Comparison of ENCODE assay signal across 17 cellular contexts in the genomic region with DNA sequence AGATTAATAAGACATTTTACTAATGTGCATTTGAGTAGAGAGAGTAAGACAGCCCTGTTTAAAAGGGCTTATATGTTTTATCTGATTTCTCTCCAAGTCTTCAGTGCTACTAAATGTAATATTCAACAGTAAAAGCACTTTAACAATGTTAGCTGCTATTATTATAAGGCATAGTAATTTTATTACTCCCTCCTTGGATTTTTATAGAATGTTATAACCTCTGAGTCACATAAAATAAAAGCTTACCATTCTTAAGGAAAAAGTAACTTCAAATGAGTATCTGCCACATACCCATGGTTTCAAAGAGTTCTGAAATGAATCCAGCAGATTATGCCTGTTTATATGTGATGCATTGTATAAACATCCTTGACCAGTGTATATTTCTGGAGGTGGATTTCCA.
"Had no signal": no experiment of that assay in that cellular context is flagged by ENCODE, and none has a peak within 500 bp of the region (broad histone marks: within the 10 kb centered on the region; RNA-seq: fewer than 3 reads in every experiment).

No MANE protein-coding gene starts in this region.

- ATAC-seq: activated T-cell treated with anti-CD3 and anti-CD28 coated beads, Interleukin-2, amount 50 U/mL, for 72 hours; left colon; naive thymus-derived CD4-positive, alpha-beta T cell; stimulated activated effector memory CD8-positive, alpha-beta T cell treated with anti-CD3 and anti-CD28 coated beads, Interleukin-12 subunit alpha, Interleukin-12 subunit beta, amount 100 ng/mL, for 72 hours had no signal

- H3K4me3 ChIP-seq: coronary artery, right atrium auricular region, smooth muscle cell, tibial artery, uterus had no signal

- DNase-seq: activated CD4-positive, alpha-beta memory T cell treated with anti-CD3 and anti-CD28 coated beads, Interleukin-2, amount 10 ng/mL, durations not matched to agents 7 days and 5 days; activated naive CD8-positive, alpha-beta T cell treated with anti-CD3 and anti-CD28 coated beads, Interleukin-2, amount 10 ng/mL, durations not matched to agents 7 days and 5 days; activated T-cell treated with anti-CD3 and anti-CD28 coated beads, Interleukin-2, amount 50 U/mL, for 72 hours; caudate nucleus; effector memory CD4-positive, alpha-beta T cell; glutamatergic neuron; left colon; naive thymus-derived CD4-positive, alpha-beta T cell; posterior cingulate gyrus; T1000; tibial artery; uterus had no signal

- H3K27me3 ChIP-seq: neutrophil, right atrium auricular region, tibial artery, uterus had no signal

- H3K36me3 ChIP-seq: right atrium auricular region, uterus had no signal
